ENCODE assay signal across 1 cellular context in the genomic region with DNA sequence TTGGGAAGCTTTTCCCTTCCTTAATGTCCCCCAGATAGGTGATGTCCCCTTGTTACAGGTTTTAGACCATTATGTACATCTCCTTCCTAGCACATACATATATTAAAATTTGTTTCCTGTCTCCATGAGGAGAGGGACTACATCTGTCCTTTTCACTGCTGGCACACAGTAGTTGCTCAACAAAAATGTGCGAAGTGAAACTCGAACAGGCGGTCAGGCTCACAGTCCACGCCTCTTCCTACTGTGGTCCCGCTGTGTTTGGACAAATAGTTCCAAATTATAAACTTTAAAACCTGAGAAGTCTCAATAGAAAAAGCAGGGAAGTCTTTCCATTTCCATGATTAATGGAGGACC.
A peak's percentile ranks its signal among the peaks of the same experiment; 100 is the strongest.
TF ChIP-seq lines count a peak whose summit lies in the region.

No MANE protein-coding gene starts in this region.

TF ChIP-seq in HepG2, 621 proteins besides CTCF, POLR2A, EP300 and RAD21 (continued from another document):
- TF ChIP-seq, protein P1, sequence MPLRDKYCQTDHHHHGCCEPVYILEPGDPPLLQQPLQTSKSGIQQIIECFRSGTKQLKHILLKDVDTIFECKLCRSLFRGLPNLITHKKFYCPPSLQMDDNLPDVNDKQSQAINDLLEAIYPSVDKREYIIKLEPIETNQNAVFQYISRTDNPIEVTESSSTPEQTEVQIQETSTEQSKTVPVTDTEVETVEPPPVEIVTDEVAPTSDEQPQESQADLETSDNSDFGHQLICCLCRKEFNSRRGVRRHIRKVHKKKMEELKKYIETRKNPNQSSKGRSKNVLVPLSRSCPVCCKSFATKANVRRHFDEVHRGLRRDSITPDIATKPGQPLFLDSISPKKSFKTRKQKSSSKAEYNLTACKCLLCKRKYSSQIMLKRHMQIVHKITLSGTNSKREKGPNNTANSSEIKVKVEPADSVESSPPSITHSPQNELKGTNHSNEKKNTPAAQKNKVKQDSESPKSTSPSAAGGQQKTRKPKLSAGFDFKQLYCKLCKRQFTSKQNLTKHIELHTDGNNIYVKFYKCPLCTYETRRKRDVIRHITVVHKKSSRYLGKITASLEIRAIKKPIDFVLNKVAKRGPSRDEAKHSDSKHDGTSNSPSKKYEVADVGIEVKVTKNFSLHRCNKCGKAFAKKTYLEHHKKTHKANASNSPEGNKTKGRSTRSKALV (CRISPR knock-in tag; IDR thresholded peaks at IDR 0.05) = 0 out of 2 replicates have a peak, but pooled peaks have one; percentile 19
- TF ChIP-seq ZNF547 (CRISPR knock-in tag; IDR thresholded peaks at IDR 0.05) (no peak), ZMYM3 (CRISPR knock-in tag; IDR thresholded peaks at IDR 0.05) (peak; percentile 85; the same call in 1 of the 2 replicates), MEIS2 (CRISPR knock-in tag; IDR thresholded peaks at IDR 0.05) (no peak), ZNF572 (CRISPR knock-in tag; IDR thresholded peaks at IDR 0.05) (no peak), ZNF629 (CRISPR knock-in tag; conservative IDR thresholded peaks at IDR 0.05) (0 out of 2 replicates have a peak, but pooled peaks have one; percentile 14), KLF13 (CRISPR knock-in tag; IDR thresholded peaks at IDR 0.05) (no peak), MAZ (IDR thresholded peaks at IDR 0.05; ENCODE audit: borderline replicate concordance, low read depth, low read length) (no peak), MAZ (CRISPR knock-in tag; IDR thresholded peaks at IDR 0.05; ENCODE audit: low read depth) (no peak), NR0B2 (CRISPR knock-in tag; IDR thresholded peaks at IDR 0.05) (no peak), ADNP (CRISPR knock-in tag; IDR thresholded peaks at IDR 0.05) (peak; percentile 55; the same call in 1 of the 2 replicates), ZZZ3 (CRISPR knock-in tag; IDR thresholded peaks at IDR 0.05; ENCODE audit: borderline replicate concordance) (no peak), ZNF263 (CRISPR knock-in tag; IDR thresholded peaks at IDR 0.05) (no peak), GATAD1 (CRISPR knock-in tag; IDR thresholded peaks at IDR 0.05) (no peak), KDM1A (CRISPR knock-in tag; IDR thresholded peaks at IDR 0.05) (0 out of 2 replicates have a peak, but pooled peaks have one; percentile 61), PHF5A (CRISPR knock-in tag; IDR thresholded peaks at IDR 0.05; ENCODE audit: low read depth, unreplicated experiment) (no peak), GZF1 (CRISPR knock-in tag; IDR thresholded peaks at IDR 0.05) (no peak), NCOR1 (IDR thresholded peaks at IDR 0.05; ENCODE audit: borderline replicate concordance, low read length) (no peak), DMTF1 (CRISPR knock-in tag; IDR thresholded peaks at IDR 0.05) (no peak), WIZ (CRISPR knock-in tag; IDR thresholded peaks at IDR 0.05) (no peak), HNRNPK (IDR thresholded peaks at IDR 0.05; ENCODE audit: low read depth, low read length, poor library complexity, severe bottlenecking) (no peak), SSRP1 (CRISPR knock-in tag; IDR thresholded peaks at IDR 0.05) (no peak), ZNF180 (CRISPR knock-in tag; IDR thresholded peaks at IDR 0.05; ENCODE audit: borderline replicate concordance, low read depth) (no peak), SALL1 (CRISPR knock-in tag; IDR thresholded peaks at IDR 0.05) (no peak), CENPT (CRISPR knock-in tag; IDR thresholded peaks at IDR 0.05; ENCODE audit: low read depth) (no peak), NFKB2 (CRISPR knock-in tag; IDR thresholded peaks at IDR 0.05; ENCODE audit: borderline replicate concordance) (no peak), CSRNP1 (CRISPR knock-in tag; IDR thresholded peaks at IDR 0.05) (no peak), MTF1 (CRISPR knock-in tag; IDR thresholded peaks at IDR 0.05) (no peak), ZNF570 (CRISPR knock-in tag; IDR thresholded peaks at IDR 0.05; ENCODE audit: borderline replicate concordance) (no peak), ZNF567 (CRISPR knock-in tag; IDR thresholded peaks at IDR 0.05; ENCODE audit: borderline replicate concordance) (0 out of 2 replicates have a peak, but pooled peaks have one; percentile 11), ETV5 (CRISPR knock-in tag; IDR thresholded peaks at IDR 0.05; ENCODE audit: borderline replicate concordance) (no peak; the same call in 1 of the 2 replicates), ZNF3 (CRISPR knock-in tag; IDR thresholded peaks at IDR 0.05) (no peak), RBM39 (IDR thresholded peaks at IDR 0.05; ENCODE audit: low read depth, low read length, poor library complexity, severe bottlenecking) (no peak), ZNF678 (CRISPR knock-in tag; IDR thresholded peaks at IDR 0.05) (no peak), RBFOX2 (IDR thresholded peaks at IDR 0.05; ENCODE audit: low read depth, low read length) (no peak), ZBTB21 (CRISPR knock-in tag; IDR thresholded peaks at IDR 0.05) (no peak), MEF2D (CRISPR knock-in tag; IDR thresholded peaks at IDR 0.05) (no peak)
- TF ChIP-seq, protein P2, sequence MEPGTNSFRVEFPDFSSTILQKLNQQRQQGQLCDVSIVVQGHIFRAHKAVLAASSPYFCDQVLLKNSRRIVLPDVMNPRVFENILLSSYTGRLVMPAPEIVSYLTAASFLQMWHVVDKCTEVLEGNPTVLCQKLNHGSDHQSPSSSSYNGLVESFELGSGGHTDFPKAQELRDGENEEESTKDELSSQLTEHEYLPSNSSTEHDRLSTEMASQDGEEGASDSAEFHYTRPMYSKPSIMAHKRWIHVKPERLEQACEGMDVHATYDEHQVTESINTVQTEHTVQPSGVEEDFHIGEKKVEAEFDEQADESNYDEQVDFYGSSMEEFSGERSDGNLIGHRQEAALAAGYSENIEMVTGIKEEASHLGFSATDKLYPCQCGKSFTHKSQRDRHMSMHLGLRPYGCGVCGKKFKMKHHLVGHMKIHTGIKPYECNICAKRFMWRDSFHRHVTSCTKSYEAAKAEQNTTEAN (CRISPR knock-in tag; conservative IDR thresholded peaks at IDR 0.05) = 0 out of 2 replicates have a peak, but pooled peaks have one; percentile 44
- TF ChIP-seq, protein P3, sequence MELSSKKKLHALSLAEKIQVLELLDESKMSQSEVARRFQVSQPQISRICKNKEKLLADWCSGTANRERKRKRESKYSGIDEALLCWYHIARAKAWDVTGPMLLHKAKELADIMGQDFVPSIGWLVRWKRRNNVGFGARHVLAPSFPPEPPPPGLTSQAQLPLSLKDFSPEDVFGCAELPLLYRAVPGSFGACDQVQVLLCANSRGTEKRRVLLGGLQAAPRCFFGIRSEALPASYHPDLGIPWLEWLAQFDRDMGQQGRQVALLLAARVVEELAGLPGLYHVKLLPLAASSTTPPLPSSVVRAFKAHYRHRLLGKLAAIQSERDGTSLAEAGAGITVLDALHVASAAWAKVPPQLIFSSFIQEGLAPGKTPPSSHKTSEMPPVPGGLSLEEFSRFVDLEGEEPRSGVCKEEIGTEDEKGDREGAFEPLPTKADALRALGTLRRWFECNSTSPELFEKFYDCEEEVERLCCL (CRISPR knock-in tag; IDR thresholded peaks at IDR 0.05; ENCODE audit: borderline replicate concordance) = no peak
- TF ChIP-seq, protein P4, sequence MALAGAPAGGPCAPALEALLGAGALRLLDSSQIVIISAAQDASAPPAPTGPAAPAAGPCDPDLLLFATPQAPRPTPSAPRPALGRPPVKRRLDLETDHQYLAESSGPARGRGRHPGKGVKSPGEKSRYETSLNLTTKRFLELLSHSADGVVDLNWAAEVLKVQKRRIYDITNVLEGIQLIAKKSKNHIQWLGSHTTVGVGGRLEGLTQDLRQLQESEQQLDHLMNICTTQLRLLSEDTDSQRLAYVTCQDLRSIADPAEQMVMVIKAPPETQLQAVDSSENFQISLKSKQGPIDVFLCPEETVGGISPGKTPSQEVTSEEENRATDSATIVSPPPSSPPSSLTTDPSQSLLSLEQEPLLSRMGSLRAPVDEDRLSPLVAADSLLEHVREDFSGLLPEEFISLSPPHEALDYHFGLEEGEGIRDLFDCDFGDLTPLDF (CRISPR knock-in tag; IDR thresholded peaks at IDR 0.05) = no peak
- TF ChIP-seq, protein P5, sequence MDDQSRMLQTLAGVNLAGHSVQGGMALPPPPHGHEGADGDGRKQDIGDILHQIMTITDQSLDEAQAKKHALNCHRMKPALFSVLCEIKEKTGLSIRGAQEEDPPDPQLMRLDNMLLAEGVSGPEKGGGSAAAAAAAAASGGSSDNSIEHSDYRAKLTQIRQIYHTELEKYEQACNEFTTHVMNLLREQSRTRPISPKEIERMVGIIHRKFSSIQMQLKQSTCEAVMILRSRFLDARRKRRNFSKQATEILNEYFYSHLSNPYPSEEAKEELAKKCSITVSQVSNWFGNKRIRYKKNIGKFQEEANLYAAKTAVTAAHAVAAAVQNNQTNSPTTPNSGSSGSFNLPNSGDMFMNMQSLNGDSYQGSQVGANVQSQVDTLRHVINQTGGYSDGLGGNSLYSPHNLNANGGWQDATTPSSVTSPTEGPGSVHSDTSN (CRISPR knock-in tag; IDR thresholded peaks at IDR 0.05; ENCODE audit: borderline replicate concordance) = no peak
